14 cellular contexts compared by ENCODE assay signal in genomic region chr2:127076924-127077323, GRCh38. TPM values are rescaled to one million over a fixed set of nuclear protein-coding genes. Genes with fewer than 3 reads are reported as not detected.
A peak's percentile ranks its signal among the peaks of the same experiment; 100 is the strongest.
DNase-seq lines count a peak whose midpoint lies in the region; ATAC-seq and TF ChIP-seq lines count a peak whose summit lies in the region.
"Had no signal": no experiment of that assay in that cellular context is flagged by ENCODE, and none has a peak within 500 bp of the region (broad histone marks: within the 10 kb centered on the region; RNA-seq: fewer than 3 reads in every experiment).

No MANE protein-coding gene starts in this region.

- peak overlapping the region; percentile 56 for H4K91ac ChIP-seq in mesenchymal stem cell (ENCODE audit: low read length)

- peaks cover 40% of the 10 kb centered on the region for H3K79me1 ChIP-seq in mesenchymal stem cell (replicated peaks; ENCODE audit: low read length, poor library complexity, severe bottlenecking)

- H3K27me3 Mint-ChIP-seq in activated CD4-positive, alpha-beta T cell treated with anti-CD3 and anti-CD28 coated beads, Interleukin-2, amount 10 ng/mL, durations not matched to agents 7 days and 5 days: no peaks in the 10 kb centered on the region
- H3K27me3 Mint-ChIP-seq: brain had no signal

- H2AFZ ChIP-seq in mesenchymal stem cell (ENCODE audit: low read depth, low read length): no peak overlapping the region

- TF ChIP-seq CTCF in tibial nerve (IDR thresholded peaks at IDR 0.05): no peak

- no peaks in the 10 kb centered on the region for H3K27me3 ChIP-seq in adipocyte (replicated peaks; ENCODE audit: control insufficient read depth, insufficient read depth, low read length)
- no peaks in the 10 kb centered on the region for H3K27me3 ChIP-seq in mesenchymal stem cell (ENCODE audit: control insufficient read depth in 1 of 2, insufficient read depth in 1 of 2, low read length in 2 of 2)
- no peaks in the 10 kb centered on the region for H3K27me3 ChIP-seq in tibial nerve
- H3K27me3 ChIP-seq: stomach had no signal

- CTCF ChIA-PET in activated CD4-positive, alpha-beta T cell treated with anti-CD3 and anti-CD28 coated beads, Interleukin-2, amount 10 ng/mL, durations not matched to agents 7 days and 5 days (lab: Charles Lee): interaction anchor here (11.3 kb wide), 1 partner anchor 9 kb away, joined by 101 read pairs; no protein-coding TSS in a partner anchor

- H3K4me1 ChIP-seq in adipocyte (ENCODE audit: control insufficient read depth, insufficient read depth, low read length) (peaks cover 64% of the 10 kb centered on the region), mesenchymal stem cell (ENCODE audit: control insufficient read depth, insufficient read depth, low read depth, low read length) (peaks cover 72% of the 10 kb centered on the region), tibial nerve (peaks cover 0 to 100% (median 75%) of the 10 kb centered on the region in 4 donors)

- TF ChIP-seq POLR2A in tibial nerve (IDR thresholded peaks at IDR 0.05): no peak

- H3K27ac ChIP-seq in mesenchymal stem cell (ENCODE audit: low read length, poor library complexity, severe bottlenecking) (no peak overlapping the region), tibial nerve (peak overlapping the region; percentile 6 to 97 (median 88))

- H3K18ac ChIP-seq in mesenchymal stem cell (ENCODE audit: low read depth in 1 of 2, low read length in 2 of 2): no peak overlapping the region

- H2BK120ac ChIP-seq in mesenchymal stem cell (ENCODE audit: low read depth, low read length): peak overlapping the region; percentile 21

- peaks cover 6% of the 10 kb centered on the region for H3K36me3 ChIP-seq in adipocyte (ENCODE audit: control insufficient read depth, insufficient read depth, low read length, severe bottlenecking)
- peaks cover 2 to 45% of the 10 kb centered on the region in 2 experiments for H3K36me3 ChIP-seq in mesenchymal stem cell (ENCODE audit: control insufficient read depth in 1 of 2, insufficient read depth in 2 of 2, low read depth in 1 of 2, low read length in 2 of 2)
- peaks cover 0 to 8% (median 0%) of the 10 kb centered on the region in 3 donors for H3K36me3 ChIP-seq in tibial nerve

- no peak overlapping the region for H3K23ac ChIP-seq in mesenchymal stem cell (ENCODE audit: low read length in 2 of 2)

- H3K4me1 Mint-ChIP-seq in activated CD4-positive, alpha-beta T cell treated with anti-CD3 and anti-CD28 coated beads, Interleukin-2, amount 10 ng/mL, durations not matched to agents 7 days and 5 days: peaks cover 48% of the 10 kb centered on the region

- TF ChIP-seq EP300 in tibial nerve (IDR thresholded peaks at IDR 0.05): peak in 1 of 2 donors; percentile 24

- peak overlapping the region in 1 of 2 experiments; percentile 31 for H3K14ac ChIP-seq in mesenchymal stem cell (ENCODE audit: low read length in 2 of 2)

- peaks cover 27% of the 10 kb centered on the region for H3K36me3 Mint-ChIP-seq in activated CD4-positive, alpha-beta T cell treated with anti-CD3 and anti-CD28 coated beads, Interleukin-2, amount 10 ng/mL, durations not matched to agents 7 days and 5 days (ENCODE audit: low read depth)
- H3K36me3 Mint-ChIP-seq: brain had no signal

- no peak overlapping the region for H2BK5ac ChIP-seq in mesenchymal stem cell (ENCODE audit: low read depth, low read length, poor library complexity, severe bottlenecking)

- H3K27ac Mint-ChIP-seq in activated CD4-positive, alpha-beta T cell treated with anti-CD3 and anti-CD28 coated beads, Interleukin-2, amount 10 ng/mL, durations not matched to agents 7 days and 5 days: peak overlapping the region; percentile 63

- no peak overlapping the region for H3K4me2 ChIP-seq in mesenchymal stem cell (ENCODE audit: low read length, poor library complexity, severe bottlenecking)

- no peaks in the 10 kb centered on the region for H3K9me3 ChIP-seq in adipocyte (ENCODE audit: control insufficient read depth, low read length)
- H3K9me3 ChIP-seq in mesenchymal stem cell (ENCODE audit: control insufficient read depth, low read length): no peaks in the 10 kb centered on the region
- no peaks in the 10 kb centered on the region for H3K9me3 ChIP-seq in tibial nerve
- H3K9me3 ChIP-seq: stomach had no signal

- H4K8ac ChIP-seq in mesenchymal stem cell (ENCODE audit: low read length): no peak overlapping the region

- no peaks in the 10 kb centered on the region for H3K9me3 Mint-ChIP-seq in activated CD4-positive, alpha-beta T cell treated with anti-CD3 and anti-CD28 coated beads, Interleukin-2, amount 10 ng/mL, durations not matched to agents 7 days and 5 days
- H3K9me3 Mint-ChIP-seq: brain had no signal

- ATAC-seq in HG03457 (IDR thresholded peaks at IDR 0.05; ENCODE audit: unreplicated experiment): no peak

- H3K4ac ChIP-seq in mesenchymal stem cell (ENCODE audit: low read depth in 1 of 2, low read length in 2 of 2): no peak overlapping the region

- no peak overlapping the region for H3K4me3 Mint-ChIP-seq in activated CD4-positive, alpha-beta T cell treated with anti-CD3 and anti-CD28 coated beads, Interleukin-2, amount 10 ng/mL, durations not matched to agents 7 days and 5 days
- H3K4me3 Mint-ChIP-seq: brain had no signal

- H3K4me3 ChIP-seq in adipocyte (ENCODE audit: low read length): no peak overlapping the region
- peak overlapping the region in 1 of 2 experiments; percentile 5 for H3K4me3 ChIP-seq in mesenchymal stem cell (ENCODE audit: insufficient read depth in 1 of 2, low read depth in 1 of 2, low read length in 2 of 2)
- H3K4me3 ChIP-seq in tibial nerve: peak overlapping the region in 1 of 4 donors; percentile 6
- H3K4me3 ChIP-seq: stomach had no signal

- no peak overlapping the region for H2AK5ac ChIP-seq in mesenchymal stem cell (ENCODE audit: low read length, severe bottlenecking)

- H2BK15ac ChIP-seq in mesenchymal stem cell (ENCODE audit: low read depth, poor library complexity, severe bottlenecking): no peak overlapping the region

- peak overlapping the region; percentile 21 for H3K9ac ChIP-seq in adipocyte (ENCODE audit: low read length)
- peak overlapping the region; percentile 37 for H3K9ac ChIP-seq in mesenchymal stem cell (ENCODE audit: low read length)

- 94% methylated on average over 8 of the region's 11 CpGs for WGBS in mesenchymal stem cell
- WGBS in tibial nerve, 2 donors: 42 to 58% methylated on average over 8 to 11 of the region's 11 CpGs

- H2BK12ac ChIP-seq in mesenchymal stem cell (ENCODE audit: low read length in 2 of 2): no peak overlapping the region

- POLR2A ChIA-PET in activated CD4-positive, alpha-beta T cell treated with anti-CD3 and anti-CD28 coated beads, Interleukin-2, amount 10 ng/mL, durations not matched to agents 7 days and 5 days (lab: Charles Lee): no interaction called here

- DNase-seq in activated CD4-positive, alpha-beta T cell treated with anti-CD3 and anti-CD28 coated beads, Interleukin-2, amount 10 ng/mL, durations not matched to agents 7 days and 5 days: no peak
- DNase-seq in activated CD4-positive, alpha-beta T cell treated with anti-CD3 and anti-CD28 coated beads for 4 hours: no peak
- no peak for DNase-seq in adipocyte (ENCODE audit: low read depth)
- no peak for DNase-seq in mesenchymal stem cell
- no peak for DNase-seq in tibial nerve (ENCODE audit: low spot score in 2 of 2)
- no peak for DNase-seq in CD1c-positive myeloid dendritic cell (ENCODE audit: extremely low spot score)
- no peak for DNase-seq in glomerular visceral epithelial cell (ENCODE audit: extremely low spot score)
- DNase-seq: Karpas-422, NCI-H1417 treated with DMSO at 0.1 percent for 48 hours, NCI-H226, SHP77, stomach had no signal

RNA-seq across cellular contexts. Expression of gene BIN1, which starts 30.0 kb away (rescaled TPM):
- 100 to 1,000 TPM; 140 to 148 TPM for total RNA-seq in activated CD4-positive, alpha-beta T cell treated with anti-CD3 and anti-CD28 coated beads, Interleukin-2, amount 10 ng/mL, durations not matched to agents 7 days and 5 days
- polyA plus RNA-seq in mesenchymal stem cell (2013, experiment 1 of 2): 61.3 TPM
- 58.6 TPM for polyA plus RNA-seq in mesenchymal stem cell (2013, experiment 2 of 2)
- total RNA-seq in tibial nerve: 100 to 1,000 TPM in 2 of 4 donors, 10 to 100 TPM in 2; 95.7 to 146 (median 98.8) TPM
